ENCODE assay signal across 8 cellular contexts in genomic region chr19:18416778-18417249, GRCh38. TPM values are rescaled to one million over a fixed set of nuclear protein-coding genes. Genes with fewer than 3 reads are reported as not detected.
A peak's percentile ranks its signal among the peaks of the same experiment; 100 is the strongest.
DNase-seq lines count a peak whose midpoint lies in the region; ATAC-seq and TF ChIP-seq lines count a peak whose summit lies in the region.

No MANE protein-coding gene starts in this region.

- POLR2A ChIA-PET in activated CD4-positive, alpha-beta memory T cell treated with anti-CD3 and anti-CD28 coated beads, Interleukin-2, amount 10 ng/mL, durations not matched to agents 7 days and 5 days (lab: Charles Lee), result interaction anchor here (0.7 to 9.6 kb wide), 12 partner anchors 12 to 416 kb away, joined by 3 to 115 read pairs (median 4); partner anchors contain the start of genes ELL, JUND and PIK3R2

- 0 to 1% methylated on average over 42 to 44 of the region's 44 CpGs for WGBS in lung, 2 donors

- H3K9me3 ChIP-seq in lung (ENCODE audit: control insufficient read depth in 2 of 2, insufficient read depth in 1 of 2, low read length in 1 of 2), result no peaks in the 10 kb centered on the region

- peak; percentile 30 for ATAC-seq in effector memory CD8-positive, alpha-beta T cell (replicated peaks)
- ATAC-seq in lung (ENCODE audit: insufficient read depth, low FRiP score) (peak; percentile 33), HG02763 (IDR thresholded peaks at IDR 0.05; ENCODE audit: unreplicated experiment) (no peak)

- CTCF ChIA-PET in activated CD4-positive, alpha-beta memory T cell treated with anti-CD3 and anti-CD28 coated beads, Interleukin-2, amount 10 ng/mL, durations not matched to agents 7 days and 5 days (lab: Charles Lee), result interaction anchor here (0.7 to 3.9 kb wide), 6 partner anchors 15 to 304 kb away, joined by 3 to 18 read pairs (median 3); no protein-coding TSS in a partner anchor

- peaks cover 67% of the 10 kb centered on the region for H3K4me1 Mint-ChIP-seq in activated CD4-positive, alpha-beta memory T cell treated with anti-CD3 and anti-CD28 coated beads, Interleukin-2, amount 10 ng/mL, durations not matched to agents 7 days and 5 days
- H3K4me1 Mint-ChIP-seq in effector memory CD8-positive, alpha-beta T cell (ENCODE audit: low read depth in 2 of 2), result peaks cover 53 to 67% of the 10 kb centered on the region in 2 donors

- no peaks in the 10 kb centered on the region for H3K9me3 Mint-ChIP-seq in activated CD4-positive, alpha-beta memory T cell treated with anti-CD3 and anti-CD28 coated beads, Interleukin-2, amount 10 ng/mL, durations not matched to agents 7 days and 5 days
- H3K9me3 Mint-ChIP-seq in effector memory CD8-positive, alpha-beta T cell, result no peaks in the 10 kb centered on the region

- peak overlapping the region; percentile 67 for H3K4me3 Mint-ChIP-seq in activated CD4-positive, alpha-beta memory T cell treated with anti-CD3 and anti-CD28 coated beads, Interleukin-2, amount 10 ng/mL, durations not matched to agents 7 days and 5 days
- peak overlapping the region; percentile 88 to 93 for H3K4me3 Mint-ChIP-seq in effector memory CD8-positive, alpha-beta T cell

- H3K27me3 Mint-ChIP-seq in activated CD4-positive, alpha-beta memory T cell treated with anti-CD3 and anti-CD28 coated beads, Interleukin-2, amount 10 ng/mL, durations not matched to agents 7 days and 5 days, result peaks cover 18% of the 10 kb centered on the region
- no peaks in the 10 kb centered on the region for H3K27me3 Mint-ChIP-seq in effector memory CD8-positive, alpha-beta T cell

- peak overlapping the region; percentile 79 for H3K27ac Mint-ChIP-seq in activated CD4-positive, alpha-beta memory T cell treated with anti-CD3 and anti-CD28 coated beads, Interleukin-2, amount 10 ng/mL, durations not matched to agents 7 days and 5 days
- peak overlapping the region; percentile 90 to 97 for H3K27ac Mint-ChIP-seq in effector memory CD8-positive, alpha-beta T cell

- H3K27ac ChIP-seq in lung (ENCODE audit: low read depth in 1 of 2, low read length in 1 of 2), result peak overlapping the region; percentile 89 to 95

- no peak overlapping the region for H3K4me3 ChIP-seq in lung

- H3K4me1 ChIP-seq in lung (ENCODE audit: control insufficient read depth in 2 of 2, insufficient read depth in 2 of 2, low read length in 2 of 2), result peaks cover 0 to 48% of the 10 kb centered on the region in 2 donors

- no peaks in the 10 kb centered on the region for H3K27me3 ChIP-seq in lung (ENCODE audit: control insufficient read depth, insufficient read depth)

- TF ChIP-seq CTCF in lung (IDR thresholded peaks at IDR 0.05; ENCODE audit: control extremely low read depth, extremely low read depth), result no peak

- DNase-seq in activated naive CD4-positive, alpha-beta T cell treated with Interleukin-2 at 50 U/mL for 16 hours, result peak; percentile 72
- no peak for DNase-seq in activated naive CD4-positive, alpha-beta T cell (lab: John Stamatoyannopoulos, UW)
- DNase-seq in NCI-H510A treated with DMSO at 0.1 percent for 48 hours (lab: John Stamatoyannopoulos, UW) (peak; percentile 75), lung (ENCODE audit: low spot score) (peak; percentile 81)
- peak; percentile 72 for DNase-seq in activated CD4-positive, alpha-beta memory T cell treated with anti-CD3 and anti-CD28 coated beads, Interleukin-2, amount 10 ng/mL, durations not matched to agents 7 days and 5 days
- DNase-seq in effector memory CD8-positive, alpha-beta T cell, result peak; percentile 65 to 73 (median 71)
- peak; percentile 77 for DNase-seq in stimulated activated CD8-positive, alpha-beta memory T cell treated with anti-CD3 and anti-CD28 coated beads, Interleukin-4, amount 100 ng/mL, for 48 hours

- H3K36me3 Mint-ChIP-seq in activated CD4-positive, alpha-beta memory T cell treated with anti-CD3 and anti-CD28 coated beads, Interleukin-2, amount 10 ng/mL, durations not matched to agents 7 days and 5 days (ENCODE audit: low read depth), result peaks cover 5% of the 10 kb centered on the region
- peaks cover 39% of the 10 kb centered on the region for H3K36me3 Mint-ChIP-seq in effector memory CD8-positive, alpha-beta T cell (ENCODE audit: insufficient read depth)

- no peaks in the 10 kb centered on the region for H3K36me3 ChIP-seq in lung (ENCODE audit: control insufficient read depth in 2 of 2, insufficient read depth in 2 of 2, low read length in 2 of 2)

RNA-seq across cellular contexts. Expression of gene SSBP4, which starts 2.4 kb away (rescaled TPM):
- 100 to 1,000 TPM; 140 to 153 TPM for total RNA-seq in activated CD4-positive, alpha-beta memory T cell treated with anti-CD3 and anti-CD28 coated beads, Interleukin-2, amount 10 ng/mL, durations not matched to agents 7 days and 5 days
- 10 to 100 TPM; 31.7 to 95.3 TPM for total RNA-seq in lung
- polyA plus RNA-seq in lung, result 10 to 100 TPM; 60.3 to 84.4 TPM

RNA-seq across cellular contexts. Expression of gene LRRC25, which starts 19.4 kb away (rescaled TPM):
- not detected for total RNA-seq in activated CD4-positive, alpha-beta memory T cell treated with anti-CD3 and anti-CD28 coated beads, Interleukin-2, amount 10 ng/mL, durations not matched to agents 7 days and 5 days
- total RNA-seq in lung, result 10 to 100 TPM in 1 of 2 donors, 1 to 10 TPM in 1; 8.5 to 38.0 TPM
- polyA plus RNA-seq in lung, result 100 to 1,000 TPM in 1 of 2 donors, 10 to 100 TPM in 1; 16.1 to 119 TPM

RNA-seq across cellular contexts. Expression of gene ISYNA1, which starts 21.1 kb away (rescaled TPM):
- 10 to 100 TPM; 16.7 to 18.0 TPM for total RNA-seq in activated CD4-positive, alpha-beta memory T cell treated with anti-CD3 and anti-CD28 coated beads, Interleukin-2, amount 10 ng/mL, durations not matched to agents 7 days and 5 days
- 10 to 100 TPM; 24.9 to 56.7 TPM for total RNA-seq in lung
- 10 to 100 TPM; 14.7 to 25.1 TPM for polyA plus RNA-seq in lung

RNA-seq across cellular contexts. Expression of gene GDF15, which starts 30.9 kb away (rescaled TPM):
- total RNA-seq in activated CD4-positive, alpha-beta memory T cell treated with anti-CD3 and anti-CD28 coated beads, Interleukin-2, amount 10 ng/mL, durations not matched to agents 7 days and 5 days, result not detected
- 10 to 100 TPM; 49.7 to 64.0 TPM for total RNA-seq in lung
- polyA plus RNA-seq in lung, result 100 to 1,000 TPM in 1 of 2 donors, 10 to 100 TPM in 1; 45.4 to 119 TPM

Comparison
In these comparisons a context has a peak if more than half of its experiments do, and no peak if none do; other contexts are left out.
1. DNase-seq: peak in activated naive CD4-positive, alpha-beta T cell treated with Interleukin-2 at 50 U/mL for 16 hours (single experiment), NCI-H510A treated with DMSO at 0.1 percent for 48 hours (single experiment), activated CD4-positive, alpha-beta memory T cell treated with anti-CD3 and anti-CD28 coated beads, Interleukin-2, amount 10 ng/mL, durations not matched to agents 7 days and 5 days (single experiment), effector memory CD8-positive, alpha-beta T cell (3 of 3), lung (single experiment) and stimulated activated CD8-positive, alpha-beta memory T cell treated with anti-CD3 and anti-CD28 coated beads, Interleukin-4, amount 100 ng/mL, for 48 hours (single experiment); none in activated naive CD4-positive, alpha-beta T cell (0 of 4).
2. RNA of gene LRRC25, which starts 19.4 kb away (total RNA-seq): 8.5 to 38.0 TPM in lung; not detected in activated CD4-positive, alpha-beta memory T cell treated with anti-CD3 and anti-CD28 coated beads, Interleukin-2, amount 10 ng/mL, durations not matched to agents 7 days and 5 days; every median in the first group is over 4 times any median in the second.